ENCODE assay signal across 27 cellular contexts in genomic region chr15:65847977-65848376, GRCh38.
"Had no signal": no experiment of that assay in that cellular context is flagged by ENCODE, and none has a peak within 500 bp of the region (broad histone marks: within the 10 kb centered on the region; RNA-seq: fewer than 3 reads in every experiment).

No MANE protein-coding gene starts in this region.

- FAIRE-seq: frontal cortex had no signal

- H3K4me1 ChIP-seq: ascending aorta, breast epithelium, colonic mucosa had no signal

- ATAC-seq: activated CD4-positive, alpha-beta T cell treated with anti-CD3 and anti-CD28 coated beads for 36 hours; activated CD8-positive, alpha-beta memory T cell treated with anti-CD3 and anti-CD28 coated beads, Interleukin-2, amount 10 ng/mL, durations not matched to agents 7 days and 5 days; activated CD8-positive, alpha-beta T cell treated with anti-CD3 and anti-CD28 coated beads, Interleukin-2, amount 10 ng/mL, durations not matched to agents 7 days and 5 days; activated naive CD4-positive, alpha-beta T cell treated with anti-CD3 and anti-CD28 coated beads, Interleukin-2, amount 50 U/mL, for 72 hours; esophagus mucosa had no signal

- H3K4me3 ChIP-seq: ascending aorta, breast epithelium, cardiac muscle cell, colonic mucosa had no signal

- H3K27ac ChIP-seq: ascending aorta, breast epithelium, cardiac muscle cell, colonic mucosa had no signal

- DNase-seq: activated CD4-positive, alpha-beta memory T cell treated with anti-CD3 and anti-CD28 coated beads for 36 hours; activated CD4-positive, alpha-beta T cell treated with anti-CD3 and anti-CD28 coated beads for 36 hours; activated CD4-positive, alpha-beta T cell treated with anti-CD3 and anti-CD28 coated beads, Interleukin-2, amount 10 ng/mL, durations not matched to agents 24 days and 14 days; activated CD4-positive, CD25-positive, alpha-beta regulatory T cell; activated CD4-positive, CD25-positive, alpha-beta regulatory T cell treated with anti-CD3 and anti-CD28 coated beads, Interleukin-2, amount 50 U/mL, for 72 hours; activated CD8-positive, alpha-beta memory T cell treated with anti-CD3 and anti-CD28 coated beads, Interleukin-2, amount 10 ng/mL, durations not matched to agents 7 days and 5 days; activated CD8-positive, alpha-beta memory T cell treated with anti-CD3 and anti-CD28 coated beads, Interleukin-2, amount 50 U/mL, for 4 hours; activated CD8-positive, alpha-beta T cell treated with anti-CD3 and anti-CD28 coated beads, Interleukin-2, amount 10 ng/mL, durations not matched to agents 7 days and 5 days; activated gamma-delta T cell; activated naive CD4-positive, alpha-beta T cell; activated naive CD4-positive, alpha-beta T cell treated with anti-CD3 and anti-CD28 coated beads, Interleukin-2, amount 10 ng/mL, durations not matched to agents 7 days and 5 days; activated naive CD8-positive, alpha-beta T cell treated with anti-CD3 and anti-CD28 coated beads, Interleukin-2, amount 10 ng/mL, durations not matched to agents 7 days and 5 days; activated T-cell treated with anti-CD3 and anti-CD28 coated beads, Interleukin-2, amount 50 U/mL, for 1 hour; activated T-cell treated with anti-CD3 and anti-CD28 coated beads, Interleukin-2, amount 50 U/mL, for 48 hours; central memory CD4-positive, alpha-beta T cell; cerebellar nuclear complex; colonic mucosa; effector CD8-positive, alpha-beta T cell; foreskin fibroblast; head of caudate nucleus; T-helper 2 cell had no signal

- H3K9me3 ChIP-seq: ascending aorta, breast epithelium, colonic mucosa had no signal

- H3K27me3 ChIP-seq: ascending aorta, breast epithelium, cardiac muscle cell, colonic mucosa had no signal

- H3K36me3 ChIP-seq: ascending aorta, breast epithelium, cardiac muscle cell, colonic mucosa had no signal
